ENCODE assay signal across 1 cellular context in the genomic region with DNA sequence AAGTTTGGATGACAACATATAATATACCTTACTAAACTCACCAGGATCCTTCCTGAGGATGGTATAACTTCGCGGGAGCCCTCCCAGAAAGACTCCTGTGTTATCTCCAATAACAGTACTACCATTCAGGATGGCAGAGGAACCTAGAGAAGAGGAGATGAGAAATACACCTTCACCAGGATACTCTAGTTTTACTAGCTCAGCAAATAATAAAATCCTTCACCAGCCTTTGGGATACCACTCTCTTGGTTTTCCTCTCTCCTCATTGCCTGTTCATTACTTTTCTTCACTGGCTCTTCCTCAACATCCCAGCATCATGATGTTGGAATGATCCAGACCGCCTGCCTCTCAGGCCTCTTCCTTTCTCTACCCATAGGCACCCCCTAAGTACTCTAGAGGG.
TF ChIP-seq lines count a peak whose summit lies in the region.

No MANE protein-coding gene starts in this region.

TF ChIP-seq in K562, 482 proteins besides CTCF, POLR2A, EP300 and RAD21 (continued from another document):
- TF ChIP-seq KAT7 (CRISPR knock-in tag; IDR thresholded peaks at IDR 0.05; ENCODE audit: borderline replicate concordance) = no peak
